ENCODE assay signal across 1 cellular context in genomic region chr12:57751788-57752667, GRCh38.
TF ChIP-seq lines count a peak whose summit lies in the region.

Gene CDK4, minus strand, starts transcription at chr12:57752310. Its CDS starts 593 bp downstream, at chr12:57751717.

TF ChIP-seq in HepG2, 621 proteins besides CTCF, POLR2A, EP300 and RAD21 (continued from another document and continues in another):
- no peak for TF ChIP-seq RNF219 (CRISPR knock-in tag; IDR thresholded peaks at IDR 0.05)
- TF ChIP-seq, protein P1, sequence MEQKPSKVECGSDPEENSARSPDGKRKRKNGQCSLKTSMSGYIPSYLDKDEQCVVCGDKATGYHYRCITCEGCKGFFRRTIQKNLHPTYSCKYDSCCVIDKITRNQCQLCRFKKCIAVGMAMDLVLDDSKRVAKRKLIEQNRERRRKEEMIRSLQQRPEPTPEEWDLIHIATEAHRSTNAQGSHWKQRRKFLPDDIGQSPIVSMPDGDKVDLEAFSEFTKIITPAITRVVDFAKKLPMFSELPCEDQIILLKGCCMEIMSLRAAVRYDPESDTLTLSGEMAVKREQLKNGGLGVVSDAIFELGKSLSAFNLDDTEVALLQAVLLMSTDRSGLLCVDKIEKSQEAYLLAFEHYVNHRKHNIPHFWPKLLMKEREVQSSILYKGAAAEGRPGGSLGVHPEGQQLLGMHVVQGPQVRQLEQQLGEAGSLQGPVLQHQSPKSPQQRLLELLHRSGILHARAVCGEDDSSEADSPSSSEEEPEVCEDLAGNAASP (CRISPR knock-in tag; IDR thresholded peaks at IDR 0.05; ENCODE audit: borderline replicate concordance): peak; percentile 76
- TF ChIP-seq ZNF570 (CRISPR knock-in tag; IDR thresholded peaks at IDR 0.05; ENCODE audit: borderline replicate concordance): no peak
- TF ChIP-seq ZFX (CRISPR knock-in tag; IDR thresholded peaks at IDR 0.05; ENCODE audit: low read depth): peak; percentile 94
- no peak for TF ChIP-seq HIC2 (CRISPR knock-in tag; IDR thresholded peaks at IDR 0.05; ENCODE audit: low read depth)
- TF ChIP-seq MTERF4 (CRISPR knock-in tag; IDR thresholded peaks at IDR 0.05): peak; percentile 87; the same call in 1 of the 2 replicates
- no peak for TF ChIP-seq ZNF496 (CRISPR knock-in tag; IDR thresholded peaks at IDR 0.05; ENCODE audit: insufficient replicate concordance)
- no peak for TF ChIP-seq ZFAT (CRISPR knock-in tag; conservative IDR thresholded peaks at IDR 0.05)
- peak; percentile 85 for TF ChIP-seq DR1 (CRISPR knock-in tag; IDR thresholded peaks at IDR 0.05)
- TF ChIP-seq, protein P2, sequence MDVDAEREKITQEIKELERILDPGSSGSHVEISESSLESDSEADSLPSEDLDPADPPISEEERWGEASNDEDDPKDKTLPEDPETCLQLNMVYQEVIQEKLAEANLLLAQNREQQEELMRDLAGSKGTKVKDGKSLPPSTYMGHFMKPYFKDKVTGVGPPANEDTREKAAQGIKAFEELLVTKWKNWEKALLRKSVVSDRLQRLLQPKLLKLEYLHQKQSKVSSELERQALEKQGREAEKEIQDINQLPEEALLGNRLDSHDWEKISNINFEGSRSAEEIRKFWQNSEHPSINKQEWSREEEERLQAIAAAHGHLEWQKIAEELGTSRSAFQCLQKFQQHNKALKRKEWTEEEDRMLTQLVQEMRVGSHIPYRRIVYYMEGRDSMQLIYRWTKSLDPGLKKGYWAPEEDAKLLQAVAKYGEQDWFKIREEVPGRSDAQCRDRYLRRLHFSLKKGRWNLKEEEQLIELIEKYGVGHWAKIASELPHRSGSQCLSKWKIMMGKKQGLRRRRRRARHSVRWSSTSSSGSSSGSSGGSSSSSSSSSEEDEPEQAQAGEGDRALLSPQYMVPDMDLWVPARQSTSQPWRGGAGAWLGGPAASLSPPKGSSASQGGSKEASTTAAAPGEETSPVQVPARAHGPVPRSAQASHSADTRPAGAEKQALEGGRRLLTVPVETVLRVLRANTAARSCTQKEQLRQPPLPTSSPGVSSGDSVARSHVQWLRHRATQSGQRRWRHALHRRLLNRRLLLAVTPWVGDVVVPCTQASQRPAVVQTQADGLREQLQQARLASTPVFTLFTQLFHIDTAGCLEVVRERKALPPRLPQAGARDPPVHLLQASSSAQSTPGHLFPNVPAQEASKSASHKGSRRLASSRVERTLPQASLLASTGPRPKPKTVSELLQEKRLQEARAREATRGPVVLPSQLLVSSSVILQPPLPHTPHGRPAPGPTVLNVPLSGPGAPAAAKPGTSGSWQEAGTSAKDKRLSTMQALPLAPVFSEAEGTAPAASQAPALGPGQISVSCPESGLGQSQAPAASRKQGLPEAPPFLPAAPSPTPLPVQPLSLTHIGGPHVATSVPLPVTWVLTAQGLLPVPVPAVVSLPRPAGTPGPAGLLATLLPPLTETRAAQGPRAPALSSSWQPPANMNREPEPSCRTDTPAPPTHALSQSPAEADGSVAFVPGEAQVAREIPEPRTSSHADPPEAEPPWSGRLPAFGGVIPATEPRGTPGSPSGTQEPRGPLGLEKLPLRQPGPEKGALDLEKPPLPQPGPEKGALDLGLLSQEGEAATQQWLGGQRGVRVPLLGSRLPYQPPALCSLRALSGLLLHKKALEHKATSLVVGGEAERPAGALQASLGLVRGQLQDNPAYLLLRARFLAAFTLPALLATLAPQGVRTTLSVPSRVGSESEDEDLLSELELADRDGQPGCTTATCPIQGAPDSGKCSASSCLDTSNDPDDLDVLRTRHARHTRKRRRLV (CRISPR knock-in tag; IDR thresholded peaks at IDR 0.05): no peak
- no peak for TF ChIP-seq ZNF530 (CRISPR knock-in tag; IDR thresholded peaks at IDR 0.05; ENCODE audit: low read depth)
- TF ChIP-seq, protein P3, sequence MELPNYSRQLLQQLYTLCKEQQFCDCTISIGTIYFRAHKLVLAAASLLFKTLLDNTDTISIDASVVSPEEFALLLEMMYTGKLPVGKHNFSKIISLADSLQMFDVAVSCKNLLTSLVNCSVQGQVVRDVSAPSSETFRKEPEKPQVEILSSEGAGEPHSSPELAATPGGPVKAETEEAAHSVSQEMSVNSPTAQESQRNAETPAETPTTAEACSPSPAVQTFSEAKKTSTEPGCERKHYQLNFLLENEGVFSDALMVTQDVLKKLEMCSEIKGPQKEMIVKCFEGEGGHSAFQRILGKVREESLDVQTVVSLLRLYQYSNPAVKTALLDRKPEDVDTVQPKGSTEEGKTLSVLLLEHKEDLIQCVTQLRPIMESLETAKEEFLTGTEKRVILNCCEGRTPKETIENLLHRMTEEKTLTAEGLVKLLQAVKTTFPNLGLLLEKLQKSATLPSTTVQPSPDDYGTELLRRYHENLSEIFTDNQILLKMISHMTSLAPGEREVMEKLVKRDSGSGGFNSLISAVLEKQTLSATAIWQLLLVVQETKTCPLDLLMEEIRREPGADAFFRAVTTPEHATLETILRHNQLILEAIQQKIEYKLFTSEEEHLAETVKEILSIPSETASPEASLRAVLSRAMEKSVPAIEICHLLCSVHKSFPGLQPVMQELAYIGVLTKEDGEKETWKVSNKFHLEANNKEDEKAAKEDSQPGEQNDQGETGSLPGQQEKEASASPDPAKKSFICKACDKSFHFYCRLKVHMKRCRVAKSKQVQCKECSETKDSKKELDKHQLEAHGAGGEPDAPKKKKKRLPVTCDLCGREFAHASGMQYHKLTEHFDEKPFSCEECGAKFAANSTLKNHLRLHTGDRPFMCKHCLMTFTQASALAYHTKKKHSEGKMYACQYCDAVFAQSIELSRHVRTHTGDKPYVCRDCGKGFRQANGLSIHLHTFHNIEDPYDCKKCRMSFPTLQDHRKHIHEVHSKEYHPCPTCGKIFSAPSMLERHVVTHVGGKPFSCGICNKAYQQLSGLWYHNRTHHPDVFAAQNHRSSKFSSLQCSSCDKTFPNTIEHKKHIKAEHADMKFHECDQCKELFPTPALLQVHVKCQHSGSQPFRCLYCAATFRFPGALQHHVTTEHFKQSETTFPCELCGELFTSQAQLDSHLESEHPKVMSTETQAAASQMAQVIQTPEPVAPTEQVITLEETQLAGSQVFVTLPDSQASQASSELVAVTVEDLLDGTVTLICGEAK (IDR thresholded peaks at IDR 0.05): no peak
- TF ChIP-seq, protein P3 (CRISPR knock-in tag; IDR thresholded peaks at IDR 0.05): peak; percentile 73; the same call in 1 of the 2 replicates
- TF ChIP-seq ZFYVE20 (CRISPR knock-in tag; IDR thresholded peaks at IDR 0.05; ENCODE audit: borderline replicate concordance, low read depth): no peak
- TF ChIP-seq, protein P4, sequence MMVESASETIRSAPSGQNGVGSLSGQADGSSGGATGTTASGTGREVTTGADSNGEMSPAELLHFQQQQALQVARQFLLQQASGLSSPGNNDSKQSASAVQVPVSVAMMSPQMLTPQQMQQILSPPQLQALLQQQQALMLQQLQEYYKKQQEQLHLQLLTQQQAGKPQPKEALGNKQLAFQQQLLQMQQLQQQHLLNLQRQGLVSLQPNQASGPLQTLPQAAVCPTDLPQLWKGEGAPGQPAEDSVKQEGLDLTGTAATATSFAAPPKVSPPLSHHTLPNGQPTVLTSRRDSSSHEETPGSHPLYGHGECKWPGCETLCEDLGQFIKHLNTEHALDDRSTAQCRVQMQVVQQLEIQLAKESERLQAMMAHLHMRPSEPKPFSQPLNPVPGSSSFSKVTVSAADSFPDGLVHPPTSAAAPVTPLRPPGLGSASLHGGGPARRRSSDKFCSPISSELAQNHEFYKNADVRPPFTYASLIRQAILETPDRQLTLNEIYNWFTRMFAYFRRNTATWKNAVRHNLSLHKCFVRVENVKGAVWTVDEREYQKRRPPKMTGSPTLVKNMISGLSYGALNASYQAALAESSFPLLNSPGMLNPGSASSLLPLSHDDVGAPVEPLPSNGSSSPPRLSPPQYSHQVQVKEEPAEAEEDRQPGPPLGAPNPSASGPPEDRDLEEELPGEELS (CRISPR knock-in tag; IDR thresholded peaks at IDR 0.05): peak; percentile 74
- TF ChIP-seq, protein P5, sequence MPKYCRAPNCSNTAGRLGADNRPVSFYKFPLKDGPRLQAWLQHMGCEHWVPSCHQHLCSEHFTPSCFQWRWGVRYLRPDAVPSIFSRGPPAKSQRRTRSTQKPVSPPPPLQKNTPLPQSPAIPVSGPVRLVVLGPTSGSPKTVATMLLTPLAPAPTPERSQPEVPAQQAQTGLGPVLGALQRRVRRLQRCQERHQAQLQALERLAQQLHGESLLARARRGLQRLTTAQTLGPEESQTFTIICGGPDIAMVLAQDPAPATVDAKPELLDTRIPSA (CRISPR knock-in tag; IDR thresholded peaks at IDR 0.05; ENCODE audit: borderline replicate concordance): no peak; the same call in 1 of the 2 replicates
- no peak; the same call in 1 of the 2 replicates for TF ChIP-seq MZF1 (CRISPR knock-in tag; IDR thresholded peaks at IDR 0.05; ENCODE audit: borderline replicate concordance)
- peak; percentile 98 for TF ChIP-seq ZNF772 (CRISPR knock-in tag; IDR thresholded peaks at IDR 0.05)
- TF ChIP-seq ZNF737 (CRISPR knock-in tag; IDR thresholded peaks at IDR 0.05; ENCODE audit: borderline replicate concordance): no peak
- no peak for TF ChIP-seq FIP1L1 (IDR thresholded peaks at IDR 0.05; ENCODE audit: borderline replicate concordance, insufficient read depth, low read depth, low read length)
